In the genomic region with DNA sequence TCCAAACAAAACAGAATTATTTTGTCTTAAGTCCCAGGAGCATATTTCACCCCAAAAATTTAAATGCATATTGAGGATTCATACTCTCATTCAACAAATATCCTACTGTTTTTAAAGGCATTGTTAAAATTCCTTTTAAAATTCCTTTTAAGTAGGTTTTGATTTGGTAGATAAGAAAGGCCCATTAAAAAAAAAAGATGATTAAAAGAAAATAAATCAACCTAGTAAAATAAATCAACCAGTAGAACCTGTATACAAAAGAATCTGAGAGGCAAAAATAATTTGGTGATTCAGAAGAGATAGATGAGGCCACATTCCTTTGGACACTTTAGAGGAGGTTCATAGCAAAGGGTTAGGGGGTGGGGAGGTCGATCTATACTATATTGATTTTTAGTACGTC, we compare ENCODE assay signal across 25 cellular contexts.
"Had no signal": no experiment of that assay in that cellular context is flagged by ENCODE, and none has a peak within 500 bp of the region (broad histone marks: within the 10 kb centered on the region; RNA-seq: fewer than 3 reads in every experiment).

No MANE protein-coding gene starts in this region.

- H3K27ac ChIP-seq: breast epithelium, colonic mucosa, dorsolateral prefrontal cortex, lower lobe of right lung, parathyroid adenoma, thyroid gland, VCaP had no signal

- H3K27me3 ChIP-seq: breast epithelium, colonic mucosa, dorsolateral prefrontal cortex, thyroid gland had no signal

- FAIRE-seq: endothelial cell of umbilical vein had no signal

- H3K4me1 ChIP-seq: breast epithelium, colonic mucosa, lower lobe of right lung, parathyroid adenoma, thyroid gland had no signal

- H3K36me3 Mint-ChIP-seq: activated naive CD8-positive, alpha-beta T cell treated with anti-CD3 and anti-CD28 coated beads for 36 hours had no signal

- H3K36me3 ChIP-seq: breast epithelium, colonic mucosa, lower lobe of right lung, thyroid gland had no signal

- H3K27ac Mint-ChIP-seq: activated naive CD8-positive, alpha-beta T cell treated with anti-CD3 and anti-CD28 coated beads for 36 hours; effector memory CD8-positive, alpha-beta T cell; nephron progenitor cell; stimulated activated naive CD8-positive, alpha-beta T cell treated with anti-CD3 and anti-CD28 coated beads, Interleukin-15, Interleukin-2, amounts not matched to agents 100 ng/mL and 50 ng/mL, for 24 hours had no signal

- H3K9me3 Mint-ChIP-seq: activated naive CD8-positive, alpha-beta T cell treated with anti-CD3 and anti-CD28 coated beads for 36 hours; central memory CD8-positive, alpha-beta T cell; stimulated activated naive CD8-positive, alpha-beta T cell treated with anti-CD3 and anti-CD28 coated beads, Interleukin-15, Interleukin-2, amounts not matched to agents 100 ng/mL and 50 ng/mL, for 24 hours had no signal

- H3K9me3 ChIP-seq: breast epithelium, lower lobe of right lung, thyroid gland had no signal

- H3K27me3 Mint-ChIP-seq: activated naive CD8-positive, alpha-beta T cell treated with anti-CD3 and anti-CD28 coated beads for 36 hours; central memory CD8-positive, alpha-beta T cell; effector memory CD8-positive, alpha-beta T cell; stimulated activated naive CD8-positive, alpha-beta T cell treated with anti-CD3 and anti-CD28 coated beads, Interleukin-15, Interleukin-2, amounts not matched to agents 100 ng/mL and 50 ng/mL, for 24 hours had no signal

- H3K9ac ChIP-seq: parathyroid adenoma had no signal

- H3K79me2 ChIP-seq: parathyroid adenoma had no signal

- ATAC-seq: activated CD4-positive, CD25-positive, alpha-beta regulatory T cell treated with anti-CD3 and anti-CD28 coated beads, Interleukin-2, amount 50 U/mL, for 24 hours; effector memory CD8-positive, alpha-beta T cell; esophagus mucosa; left lobe of liver; lower lobe of right lung; mucosa of descending colon; right cardiac atrium had no signal

- H3K4me1 Mint-ChIP-seq: activated naive CD8-positive, alpha-beta T cell treated with anti-CD3 and anti-CD28 coated beads for 36 hours; central memory CD8-positive, alpha-beta T cell; nephron progenitor cell had no signal

- H2AFZ ChIP-seq: parathyroid adenoma had no signal

- DNase-seq: activated naive CD4-positive, alpha-beta T cell treated with Interleukin-2 at 50 U/mL for 16 hours; activated naive CD8-positive, alpha-beta T cell treated with anti-CD3 and anti-CD28 coated beads for 36 hours; activated T-cell treated with anti-CD3 and anti-CD28 coated beads, Interleukin-2, amount 50 U/mL, for 48 hours; colonic mucosa; dorsolateral prefrontal cortex; effector memory CD8-positive, alpha-beta T cell; foreskin melanocyte; lower lobe of right lung; mesendoderm; mucosa of descending colon; nephron progenitor cell; right cardiac atrium; stimulated activated CD4-positive, alpha-beta T cell treated with anti-CD3 and anti-CD28 coated beads, Interleukin-12 subunit alpha, Interleukin-12 subunit beta, amount 100 ng/mL, for 4 hours; stimulated activated CD4-positive, alpha-beta T cell treated with anti-CD3 and anti-CD28 coated beads, Interleukin-4, amount 100 ng/mL, for 4 hours; substantia nigra; thyroid gland had no signal

- H3K4me3 ChIP-seq: breast epithelium, colonic mucosa, dorsolateral prefrontal cortex, lower lobe of right lung, mucosa of descending colon, thyroid gland had no signal

- H3K4me3 Mint-ChIP-seq: activated naive CD8-positive, alpha-beta T cell treated with anti-CD3 and anti-CD28 coated beads for 36 hours; central memory CD8-positive, alpha-beta T cell; effector memory CD8-positive, alpha-beta T cell; nephron progenitor cell; stimulated activated naive CD8-positive, alpha-beta T cell treated with anti-CD3 and anti-CD28 coated beads, Interleukin-15, Interleukin-2, amounts not matched to agents 100 ng/mL and 50 ng/mL, for 24 hours had no signal
